8 cellular contexts compared by ENCODE assay signal in genomic region chr19:55476100-55476775, GRCh38. TPM values are rescaled to one million over a fixed set of nuclear protein-coding genes. Genes with fewer than 3 reads are reported as not detected.
DNase-seq lines count a peak whose midpoint lies in the region; ATAC-seq and TF ChIP-seq lines count a peak whose summit lies in the region.

Gene ZNF628, plus strand, starts transcription at chr19:55476617. Its CDS starts 3,294 bp downstream, at chr19:55479911.

- in situ Hi-C loops in mammary epithelial cell (cut with MboI; ENCODE audit: low sequenced_read_pairs in 2 of 2) = no loop called here

- no peaks in the 10 kb centered on the region for H3K36me3 ChIP-seq in ACC112 (ENCODE audit: insufficient read depth, low read length)
- no peaks in the 10 kb centered on the region for H3K36me3 ChIP-seq in WERI-Rb-1
- no peaks in the 10 kb centered on the region for H3K36me3 ChIP-seq in mammary epithelial cell (ENCODE audit: insufficient read depth, low read length)
- H3K36me3 ChIP-seq in smooth muscle cell (ENCODE audit: low read depth) = no peaks in the 10 kb centered on the region

- H3K79me2 ChIP-seq in ACC112 (ENCODE audit: control insufficient read depth, insufficient read depth, low read length, unreplicated experiment) (peaks cover 8% of the 10 kb centered on the region), mammary epithelial cell (ENCODE audit: insufficient read depth, low read length) (peaks cover 33% of the 10 kb centered on the region), smooth muscle cell (ENCODE audit: low read depth) (peaks cover 19% of the 10 kb centered on the region)

- DNase-seq in NCI-H2196 (lab: John Stamatoyannopoulos, UW; ENCODE audit: unreplicated experiment) (peak; percentile 98), WERI-Rb-1 (peak; percentile 98), mammary epithelial cell (peak; percentile 97), iPS-NIHi7 (ENCODE audit: extremely low spot score) (peak; percentile 95), smooth muscle cell (lab: John Stamatoyannopoulos, UW; ENCODE audit: unreplicated experiment) (peak; percentile 96)

- H3K4me2 ChIP-seq in mammary epithelial cell (ENCODE audit: insufficient read depth, low read depth, low read length) = peak within 1 kb of the TSS; percentile 77
- peak within 1 kb of the TSS; percentile 83 for H3K4me2 ChIP-seq in smooth muscle cell

- H3K27me3 ChIP-seq in ACC112 (ENCODE audit: insufficient read depth, low read length) = no peaks in the 10 kb centered on the region
- no peaks in the 10 kb centered on the region for H3K27me3 ChIP-seq in WERI-Rb-1 (ENCODE audit: insufficient read depth, low read depth, severe bottlenecking)
- no peaks in the 10 kb centered on the region for H3K27me3 ChIP-seq in mammary epithelial cell (ENCODE audit: insufficient read depth, low read length)
- no peaks in the 10 kb centered on the region for H3K27me3 ChIP-seq in smooth muscle cell (ENCODE audit: low read depth)

- H3K9me3 ChIP-seq in WERI-Rb-1 (ENCODE audit: severe bottlenecking) (no peaks in the 10 kb centered on the region), mammary epithelial cell (replicated peaks; ENCODE audit: insufficient read depth, low read length) (no peaks in the 10 kb centered on the region), smooth muscle cell (replicated peaks; ENCODE audit: low read depth) (no peaks in the 10 kb centered on the region)

- intact Hi-C loops in mammary epithelial cell (cut with micrococcal nuclease) = no loop called here

- H3K4me3 ChIP-seq in ACC112 (ENCODE audit: low read depth, low read length) (peak within 1 kb of the TSS; percentile 92), WERI-Rb-1 (ENCODE audit: low read depth, low read length) (peak within 1 kb of the TSS; percentile 81), mammary epithelial cell (replicated peaks in 1 of 3; ENCODE audit: insufficient read depth in 1 of 3, low read depth in 2 of 3, low read length in 3 of 3) (peak within 1 kb of the TSS; percentile 56 to 88 (median 66)), smooth muscle cell (peak within 1 kb of the TSS; percentile 67)

- ATAC-seq in GM18870 (IDR thresholded peaks at IDR 0.05; ENCODE audit: unreplicated experiment) (peak; percentile 77), HG03135 (IDR thresholded peaks at IDR 0.05; ENCODE audit: unreplicated experiment) (peak; percentile 89)

- peaks cover 6% of the 10 kb centered on the region for H3K4me1 ChIP-seq in ACC112 (ENCODE audit: control insufficient read depth, insufficient read depth, low read length, unreplicated experiment)
- peaks cover 25% of the 10 kb centered on the region for H3K4me1 ChIP-seq in mammary epithelial cell (ENCODE audit: insufficient read depth, low read length)
- H3K4me1 ChIP-seq in smooth muscle cell (ENCODE audit: low read depth) = peaks cover 16% of the 10 kb centered on the region

- no TSS peak for BruUV-seq in mammary epithelial cell (replicated peaks; lab: Mats Ljungman, UMichigan)

- H3K9ac ChIP-seq in mammary epithelial cell (ENCODE audit: insufficient read depth, low read length) = peak within 1 kb of the TSS; percentile 40
- H3K9ac ChIP-seq in smooth muscle cell (ENCODE audit: low read depth) = peak within 1 kb of the TSS; percentile 82

- CTCF ChIA-PET in mammary epithelial cell (lab: Charles Lee; ENCODE audit: low non-redundant PET) = interaction anchor here (0.6 to 0.8 kb wide), 2 partner anchors 28 to 320 kb away, joined by 8 to 16 read pairs; no protein-coding TSS in a partner anchor

- H4K20me1 ChIP-seq in mammary epithelial cell (ENCODE audit: insufficient read depth, low read length) = no peaks in the 10 kb centered on the region
- H4K20me1 ChIP-seq in smooth muscle cell (ENCODE audit: low read depth) = no peaks in the 10 kb centered on the region

- TF ChIP-seq CTCF in WERI-Rb-1 (IDR thresholded peaks at IDR 0.05; ENCODE audit: low read depth, low read length) (no peak), mammary epithelial cell (conservative IDR thresholded peaks at IDR 0.05 in 1 of 2, IDR thresholded peaks at IDR 0.05 in 1 of 2; ENCODE audit: extremely low read depth in 1 of 2, insufficient read depth in 1 of 2, low read depth in 1 of 2, low read length in 2 of 2) (no peak), smooth muscle cell (IDR thresholded peaks at IDR 0.05; ENCODE audit: borderline replicate concordance, insufficient read depth, poor library complexity, severe bottlenecking) (no peak)

- H3K27ac ChIP-seq in ACC112 (ENCODE audit: low read depth, low read length) (peak within 1 kb of the TSS; percentile 82), WERI-Rb-1 (peak within 1 kb of the TSS; percentile 92), mammary epithelial cell (ENCODE audit: insufficient read depth, low read depth, low read length) (peak within 1 kb of the TSS; percentile 75), smooth muscle cell (ENCODE audit: low read depth) (peak within 1 kb of the TSS; percentile 89)

- WGBS in mammary epithelial cell (ENCODE audit: low coverage, missing lambda C conversion rate) = 2% methylated on average over 11 of the region's 61 CpGs
- 2% methylated on average over 48 of the region's 61 CpGs for WGBS in smooth muscle cell (ENCODE audit: low lambda C conversion rate)

- dilution Hi-C loops in mammary epithelial cell (cut with HindIII; ENCODE audit: low sequenced_read_pairs) = loop anchor here (10.0 kb wide), 4 partner anchors 121 to 401 kb away; partner anchors contain the start of genes COX6B2, EPS8L1 and PPP1R12C

- H2AFZ ChIP-seq in ACC112 (ENCODE audit: low read length, unreplicated experiment) = peak within 1 kb of the TSS; percentile 70
- peak within 1 kb of the TSS; percentile 90 for H2AFZ ChIP-seq in mammary epithelial cell (ENCODE audit: low read depth, low read length)
- peak within 1 kb of the TSS; percentile 89 for H2AFZ ChIP-seq in smooth muscle cell (ENCODE audit: low read depth)

- H3F3A ChIP-seq in smooth muscle cell (ENCODE audit: low read depth) = no peaks in the 10 kb centered on the region

RNA-seq across cellular contexts. Expression of gene ZNF628, which starts in this region (rescaled TPM):
- total RNA-seq in mammary epithelial cell = 1 to 10 TPM; 2.7 to 10.0 TPM
- 1.7 TPM for polyA plus RNA-seq in mammary epithelial cell
- 0.62 TPM for polyA minus RNA-seq in mammary epithelial cell
- total RNA-seq in smooth muscle cell = 2.4 and 2.6 TPM in 2 replicates
- polyA plus RNA-seq in smooth muscle cell = 1.3 and 2.0 TPM in 2 replicates

Comparison
In these comparisons a context has a peak if more than half of its experiments do, and no peak if none do; other contexts are left out.
1. Peak in every context shown above with its lines: DNase-seq, ATAC-seq, H3K4me3 ChIP-seq and H3K27ac ChIP-seq.